Comparison of ENCODE assay signal across 9 cellular contexts in genomic region chr3:8443829-8444791, GRCh38. TPM values are rescaled to one million over a fixed set of nuclear protein-coding genes. Genes with fewer than 3 reads are reported as not detected.
DNase-seq lines count a peak whose midpoint lies in the region; ATAC-seq lines count a peak whose summit lies in the region.
"Had no signal": no experiment of that assay in that cellular context is flagged by ENCODE, and none has a peak within 500 bp of the region (broad histone marks: within the 10 kb centered on the region; RNA-seq: fewer than 3 reads in every experiment).

No MANE protein-coding gene starts in this region.

- H3K36me3 Mint-ChIP-seq in activated naive CD4-positive, alpha-beta T cell treated with anti-CD3 and anti-CD28 coated beads, Interleukin-2, amount 50 U/mL, for 72 hours, result no peaks in the 10 kb centered on the region

- no peaks in the 10 kb centered on the region for H3K9me3 Mint-ChIP-seq in activated naive CD4-positive, alpha-beta T cell treated with anti-CD3 and anti-CD28 coated beads, Interleukin-2, amount 50 U/mL, for 72 hours

- H3K27ac ChIP-seq in caudate nucleus (ENCODE audit: low read depth, low read length) (peak overlapping the region; percentile 38), stomach smooth muscle (ENCODE audit: low read length) (peak overlapping the region; percentile 62)
- H3K27ac ChIP-seq: C4-2B had no signal

- H3K27me3 ChIP-seq in stomach smooth muscle (ENCODE audit: control insufficient read depth in 1 of 2, insufficient read depth in 2 of 2, low read length in 2 of 2), result no peaks in the 10 kb centered on the region

- no peak overlapping the region for H3K27ac Mint-ChIP-seq in activated naive CD4-positive, alpha-beta T cell treated with anti-CD3 and anti-CD28 coated beads, Interleukin-2, amount 50 U/mL, for 72 hours

- DNase-seq in NCI-H524 (lab: John Stamatoyannopoulos, UW) (peak; percentile 6 to 71), NCI-H524 treated with DMSO at 0.1 percent for 48 hours (lab: John Stamatoyannopoulos, UW) (no peak), NCI-H2196 treated with DMSO at 0.1 percent for 48 hours (lab: John Stamatoyannopoulos, UW; ENCODE audit: unreplicated experiment) (peak; percentile 72), caudate nucleus (lab: John Stamatoyannopoulos, UW) (peak in 36 of 61 donors; percentile 2 to 56 (median 15)), islet precursor cell (peak; percentile 99)
- no peak for DNase-seq in activated naive CD4-positive, alpha-beta T cell treated with anti-CD3 and anti-CD28 coated beads, Interleukin-2, amount 50 U/mL, for 72 hours (ENCODE audit: low spot score in 2 of 2)

- ATAC-seq in activated naive CD4-positive, alpha-beta T cell treated with anti-CD3 and anti-CD28 coated beads, Interleukin-2, amount 50 U/mL, for 72 hours, result no peak
- ATAC-seq in HG03280 (IDR thresholded peaks at IDR 0.05; ENCODE audit: unreplicated experiment), result no peak

- H3K4me1 ChIP-seq in stomach smooth muscle (ENCODE audit: control insufficient read depth, insufficient read depth, low read length), result peaks cover 18% of the 10 kb centered on the region

- H3K9ac ChIP-seq in stomach smooth muscle (ENCODE audit: low read length in 2 of 2), result peak overlapping the region in 1 of 2 donors; percentile 47

- no peaks in the 10 kb centered on the region for H3K9me3 ChIP-seq in stomach smooth muscle (ENCODE audit: control insufficient read depth in 2 of 2, low read length in 2 of 2)

- peak overlapping the region in 1 of 2 donors; percentile 59 for H3K4me3 ChIP-seq in stomach smooth muscle (ENCODE audit: low read length in 2 of 2)

- no peaks in the 10 kb centered on the region for H3K36me3 ChIP-seq in stomach smooth muscle (ENCODE audit: control insufficient read depth in 2 of 2, insufficient read depth in 2 of 2, low read length in 2 of 2)

RNA-seq across cellular contexts. Expression of gene LMCD1, which starts 57.5 kb away (rescaled TPM):
- total RNA-seq in activated naive CD4-positive, alpha-beta T cell treated with anti-CD3 and anti-CD28 coated beads, Interleukin-2, amount 50 U/mL, for 72 hours, result 1 to 10 TPM; 1.3 to 2.5 TPM

Comparison
In these comparisons a context has a peak if more than half of its experiments do, and no peak if none do; other contexts are left out.
1. DNase-seq: peak in NCI-H524 (2 of 2), NCI-H2196 treated with DMSO at 0.1 percent for 48 hours (single experiment), caudate nucleus (36 of 61) and islet precursor cell (single experiment); none in NCI-H524 treated with DMSO at 0.1 percent for 48 hours (single experiment) and activated naive CD4-positive, alpha-beta T cell treated with anti-CD3 and anti-CD28 coated beads, Interleukin-2, amount 50 U/mL, for 72 hours (0 of 2).